In the genomic region with DNA sequence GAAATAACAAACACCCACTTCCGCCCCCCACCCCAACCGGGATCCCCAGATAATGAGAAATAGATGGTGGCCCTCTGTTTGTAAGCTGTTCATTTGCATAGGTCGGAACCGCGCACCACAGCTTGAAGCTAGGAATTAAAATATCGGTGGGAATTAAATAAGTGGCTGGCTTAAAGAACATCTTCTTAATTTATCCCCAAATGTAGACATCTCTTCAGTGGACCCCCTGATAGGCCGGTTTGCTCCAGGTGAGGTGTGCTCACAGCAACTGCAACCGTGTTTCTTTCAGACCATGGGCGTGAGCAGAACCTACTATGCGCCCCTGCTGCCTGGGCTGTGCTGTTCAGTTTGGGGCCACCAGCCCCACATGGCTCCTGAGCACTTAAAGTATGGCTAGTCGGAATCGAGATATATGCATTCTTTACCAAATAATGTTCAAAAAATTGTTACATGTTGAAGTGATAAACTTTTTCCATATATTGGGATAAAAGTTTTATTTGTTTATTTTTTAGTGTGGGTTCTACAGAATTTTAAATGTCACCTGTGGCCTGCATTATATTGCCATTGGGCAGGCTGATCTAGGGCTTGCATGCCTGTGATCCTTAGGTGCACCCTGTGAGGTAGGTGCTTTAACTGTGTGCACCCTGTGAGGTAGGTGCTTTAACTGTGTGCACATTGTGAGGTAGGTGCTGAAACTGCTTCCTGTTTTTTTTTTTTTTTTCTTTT, we compare ENCODE assay signal across 8 cellular contexts. TPM values are rescaled to one million over a fixed set of nuclear protein-coding genes. Genes with fewer than 3 reads are reported as not detected.
A peak's percentile ranks its signal among the peaks of the same experiment; 100 is the strongest.
DNase-seq lines count a peak whose midpoint lies in the region; ATAC-seq, FAIRE-seq and TF ChIP-seq lines count a peak whose summit lies in the region.

No MANE protein-coding gene starts in this region.

- no peaks in the 10 kb centered on the region for H3K27me3 Mint-ChIP-seq in activated T-cell treated with anti-CD3 and anti-CD28 coated beads, Interleukin-2, amount 50 U/mL, for 72 hours (ENCODE audit: low read depth)
- H3K27me3 Mint-ChIP-seq in stimulated activated naive B cell treated with anti-CD40 and anti-IgM and Interleukin-4, amounts not matched to agents 10 μg/mL and 1 μg/mL and 100 μg/mL, for 72 hours, result no peaks in the 10 kb centered on the region

- DNase-seq in AG09309 (ENCODE audit: low read depth) (no peak), GM18507 (ENCODE audit: extremely low spot score, insufficient read length, low read depth) (no peak), NCI-H1105 treated with DMSO at 0.1 percent for 48 hours (lab: John Stamatoyannopoulos, UW) (no peak), COR-L47 (lab: John Stamatoyannopoulos, UW) (no peak)
- DNase-seq in activated T-cell treated with anti-CD3 and anti-CD28 coated beads, Interleukin-2, amount 50 U/mL, for 72 hours, result peak; percentile 25 to 35
- no peak for DNase-seq in stimulated activated naive B cell treated with anti-CD40 and anti-IgM and Interleukin-4, amounts not matched to agents 10 μg/mL and 1 μg/mL and 100 μg/mL, for 72 hours

- peak; percentile 33 for FAIRE-seq in GM18507 (lab: Jason Lieb, UNC)

- peak overlapping the region; percentile 77 for H3K4me3 ChIP-seq in AG09309 (ENCODE audit: control insufficient read depth, low read depth, low read length)
- H3K4me3 ChIP-seq in iPS-11a (ENCODE audit: low read depth, low read length), result peak overlapping the region; percentile 74

- H3K36me3 Mint-ChIP-seq in activated T-cell treated with anti-CD3 and anti-CD28 coated beads, Interleukin-2, amount 50 U/mL, for 72 hours (ENCODE audit: insufficient read depth in 2 of 2), result no peaks in the 10 kb centered on the region
- peaks cover 3 to 17% of the 10 kb centered on the region in 2 donors for H3K36me3 Mint-ChIP-seq in stimulated activated naive B cell treated with anti-CD40 and anti-IgM and Interleukin-4, amounts not matched to agents 10 μg/mL and 1 μg/mL and 100 μg/mL, for 72 hours

- peaks cover 36% of the 10 kb centered on the region for H3K4me1 Mint-ChIP-seq in activated T-cell treated with anti-CD3 and anti-CD28 coated beads, Interleukin-2, amount 50 U/mL, for 72 hours (ENCODE audit: low read depth)
- peaks cover 28 to 43% of the 10 kb centered on the region in 2 donors for H3K4me1 Mint-ChIP-seq in stimulated activated naive B cell treated with anti-CD40 and anti-IgM and Interleukin-4, amounts not matched to agents 10 μg/mL and 1 μg/mL and 100 μg/mL, for 72 hours

- H3K27ac Mint-ChIP-seq in activated T-cell treated with anti-CD3 and anti-CD28 coated beads, Interleukin-2, amount 50 U/mL, for 72 hours, result peak overlapping the region; percentile 97
- H3K27ac Mint-ChIP-seq in stimulated activated naive B cell treated with anti-CD40 and anti-IgM and Interleukin-4, amounts not matched to agents 10 μg/mL and 1 μg/mL and 100 μg/mL, for 72 hours, result peak overlapping the region; percentile 100

- TF ChIP-seq CTCF in AG09309 (IDR thresholded peaks at IDR 0.05; ENCODE audit: control insufficient read depth, insufficient read depth, low read depth, low read length, missing control alignments), result no peak

- peak; percentile 10 for ATAC-seq in HG03457 (IDR thresholded peaks at IDR 0.05; ENCODE audit: unreplicated experiment)
- ATAC-seq in activated T-cell treated with anti-CD3 and anti-CD28 coated beads, Interleukin-2, amount 50 U/mL, for 72 hours (replicated peaks in 1 of 2), result no peak
- ATAC-seq in stimulated activated naive B cell treated with anti-CD40 and anti-IgM and Interleukin-4, amounts not matched to agents 10 μg/mL and 1 μg/mL and 100 μg/mL, for 72 hours (replicated peaks), result peak; percentile 22 to 30

- H3K4me3 Mint-ChIP-seq in activated T-cell treated with anti-CD3 and anti-CD28 coated beads, Interleukin-2, amount 50 U/mL, for 72 hours, result peak overlapping the region; percentile 92 to 96
- H3K4me3 Mint-ChIP-seq in stimulated activated naive B cell treated with anti-CD40 and anti-IgM and Interleukin-4, amounts not matched to agents 10 μg/mL and 1 μg/mL and 100 μg/mL, for 72 hours, result peak overlapping the region; percentile 97 to 98

- no peaks in the 10 kb centered on the region for H3K9me3 Mint-ChIP-seq in activated T-cell treated with anti-CD3 and anti-CD28 coated beads, Interleukin-2, amount 50 U/mL, for 72 hours
- no peaks in the 10 kb centered on the region for H3K9me3 Mint-ChIP-seq in stimulated activated naive B cell treated with anti-CD40 and anti-IgM and Interleukin-4, amounts not matched to agents 10 μg/mL and 1 μg/mL and 100 μg/mL, for 72 hours

RNA-seq across cellular contexts. Expression of gene DICER1, which starts 0.8 kb away (rescaled TPM):
- total RNA-seq in activated T-cell treated with anti-CD3 and anti-CD28 coated beads, Interleukin-2, amount 50 U/mL, for 72 hours, result 10 to 100 TPM; 50.5 to 54.2 TPM

Comparison
In these comparisons a context has a peak if more than half of its experiments do, and no peak if none do; other contexts are left out.
1. DNase-seq: peak in activated T-cell treated with anti-CD3 and anti-CD28 coated beads, Interleukin-2, amount 50 U/mL, for 72 hours (2 of 2); none in AG09309 (single experiment), GM18507 (single experiment), stimulated activated naive B cell treated with anti-CD40 and anti-IgM and Interleukin-4, amounts not matched to agents 10 μg/mL and 1 μg/mL and 100 μg/mL, for 72 hours (single experiment), NCI-H1105 treated with DMSO at 0.1 percent for 48 hours (single experiment) and COR-L47 (single experiment).
2. ATAC-seq: peak in HG03457 (single experiment) and stimulated activated naive B cell treated with anti-CD40 and anti-IgM and Interleukin-4, amounts not matched to agents 10 μg/mL and 1 μg/mL and 100 μg/mL, for 72 hours (2 of 2); none in activated T-cell treated with anti-CD3 and anti-CD28 coated beads, Interleukin-2, amount 50 U/mL, for 72 hours (0 of 2).